In genomic region chr9:110128664-110129329, GRCh38 we compare ENCODE assay signal across 1 cellular context.
TF ChIP-seq lines count a peak whose summit lies in the region.

No MANE protein-coding gene starts in this region.

TF ChIP-seq in HepG2, 621 proteins besides CTCF, POLR2A, EP300 and RAD21 (continued from another document):
- TF ChIP-seq SALL1 (CRISPR knock-in tag; IDR thresholded peaks at IDR 0.05) (0 out of 2 replicates have a peak, but pooled peaks have one; percentile 17), FOXO1 (CRISPR knock-in tag; IDR thresholded peaks at IDR 0.05) (no peak), RAD51 (IDR thresholded peaks at IDR 0.05; ENCODE audit: borderline replicate concordance) (no peak), LBX2 (CRISPR knock-in tag; IDR thresholded peaks at IDR 0.05; ENCODE audit: borderline replicate concordance) (no peak)
